Comparison of ENCODE assay signal across 8 cellular contexts in genomic region chrX:67544281-67544680, GRCh38. TPM values are rescaled to one million over a fixed set of nuclear protein-coding genes. Genes with fewer than 3 reads are reported as not detected.
DNase-seq lines count a peak whose midpoint lies in the region; ATAC-seq and TF ChIP-seq lines count a peak whose summit lies in the region.
"Had no signal": no experiment of that assay in that cellular context is flagged by ENCODE, and none has a peak within 500 bp of the region (broad histone marks: within the 10 kb centered on the region; RNA-seq: fewer than 3 reads in every experiment).

No MANE protein-coding gene starts in this region.

- peaks cover 11% of the 10 kb centered on the region for H3K27me3 Mint-ChIP-seq in MCF 10A (ENCODE audit: insufficient read depth, unreplicated experiment)

- H3K27me3 ChIP-seq in thoracic aorta (replicated peaks; ENCODE audit: insufficient read depth), result no peaks in the 10 kb centered on the region

- no TSS peak for BruUV-seq in MCF 10A (replicated peaks; lab: Mats Ljungman, UMichigan)

- peak; percentile 29 to 41 for DNase-seq in Kasumi-1 (lab: John Stamatoyannopoulos, UW)
- DNase-seq in MCF 10A (ENCODE audit: unreplicated experiment), result no peak
- DNase-seq in islet precursor cell, result peak; percentile 62
- DNase-seq in thoracic aorta (ENCODE audit: low spot score), result no peak
- DNase-seq in HPDE6-E6E7 (ENCODE audit: extremely low spot score), result no peak

- H3K9me3 Mint-ChIP-seq in MCF 10A (ENCODE audit: unreplicated experiment), result peaks cover 7% of the 10 kb centered on the region
- H3K9me3 Mint-ChIP-seq: activated naive CD4-positive, alpha-beta T cell treated with anti-CD3 and anti-CD28 coated beads, Interleukin-2, amount 50 U/mL, for 24 hours had no signal

- TF ChIP-seq CTCF in MCF 10A (IDR thresholded peaks at IDR 0.05; ENCODE audit: unreplicated experiment), result no peak
- no peak for TF ChIP-seq CTCF in thoracic aorta (IDR thresholded peaks at IDR 0.05)

- H3K4me3 Mint-ChIP-seq in MCF 10A (ENCODE audit: unreplicated experiment), result peak overlapping the region; percentile 60

- no peaks in the 10 kb centered on the region for H3K4me1 Mint-ChIP-seq in MCF 10A (ENCODE audit: insufficient read depth, unreplicated experiment)

- H3K36me3 ChIP-seq in thoracic aorta, result no peaks in the 10 kb centered on the region

- no peaks in the 10 kb centered on the region for H3K4me1 ChIP-seq in thoracic aorta (ENCODE audit: control insufficient read depth in 1 of 2, low read depth in 2 of 2)

- CTCF ChIA-PET in MCF 10A (lab: Yijun Ruan, JAX), result interaction anchor here (1.3 kb wide), 1 partner anchor 14 kb away, joined by 3 read pairs; no protein-coding TSS in a partner anchor

- POLR2A ChIA-PET in MCF 10A (lab: Yijun Ruan, JAX), result no interaction called here

- H3K36me3 Mint-ChIP-seq in MCF 10A (ENCODE audit: insufficient read depth, unreplicated experiment), result no peaks in the 10 kb centered on the region
- H3K36me3 Mint-ChIP-seq: activated naive CD4-positive, alpha-beta T cell treated with anti-CD3 and anti-CD28 coated beads, Interleukin-2, amount 50 U/mL, for 24 hours had no signal

- H3K9me3 ChIP-seq in thoracic aorta, result no peaks in the 10 kb centered on the region

- intact Hi-C loops in MCF 10A (cut with micrococcal nuclease), result no loop called here

- no peak for ATAC-seq in thoracic aorta (ENCODE audit: insufficient number of reproducible peaks, low FRiP score, low read depth)
- ATAC-seq in HG03457 (IDR thresholded peaks at IDR 0.05; ENCODE audit: unreplicated experiment), result no peak
- no peak for ATAC-seq in GM21390 (IDR thresholded peaks at IDR 0.05; ENCODE audit: unreplicated experiment)

- H3K27ac Mint-ChIP-seq in MCF 10A (ENCODE audit: low read depth, unreplicated experiment), result no peak overlapping the region
- H3K27ac Mint-ChIP-seq: activated naive CD4-positive, alpha-beta T cell treated with anti-CD3 and anti-CD28 coated beads, Interleukin-2, amount 50 U/mL, for 24 hours had no signal

- peak overlapping the region in 1 of 2 donors; percentile 71 for H3K27ac ChIP-seq in thoracic aorta

- peak overlapping the region; percentile 75 for H3K4me3 ChIP-seq in thoracic aorta

RNA-seq across cellular contexts. Expression of gene AR, which starts 0.5 kb away (rescaled TPM):
- total RNA-seq in MCF 10A (2022) (not detected in 2 replicates), thoracic aorta (10 to 100 TPM; 18.3 to 22.0 TPM)

Comparison
In these comparisons a context has a peak if more than half of its experiments do, and no peak if none do; other contexts are left out.
1. DNase-seq: peak in Kasumi-1 (2 of 2) and islet precursor cell (single experiment); none in MCF 10A (single experiment), thoracic aorta (single experiment) and HPDE6-E6E7 (single experiment).
2. RNA of gene AR, which starts 0.5 kb away (total RNA-seq): 18.3 to 22.0 TPM in thoracic aorta; not detected in MCF 10A; every median in the first group is over 10 times any median in the second.